11 cellular contexts compared by ENCODE assay signal in the genomic region with DNA sequence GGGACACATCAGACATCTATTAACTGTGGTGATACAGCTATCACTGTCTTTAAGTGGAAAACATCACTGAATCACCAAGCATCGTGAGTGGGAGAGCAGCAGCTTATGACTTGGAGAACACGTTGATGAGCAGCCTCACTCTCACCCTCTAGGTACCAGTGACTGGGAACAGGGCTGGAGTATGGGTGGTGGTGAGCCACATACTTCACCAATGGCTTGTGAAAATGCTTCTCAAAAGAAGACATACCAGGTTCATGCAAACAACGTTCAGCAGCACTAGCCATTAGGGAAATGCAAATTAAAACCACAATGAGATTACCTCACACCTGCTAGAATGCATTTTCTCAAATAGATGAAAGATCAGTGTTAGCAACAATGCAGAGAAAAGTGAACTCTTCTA. TPM values are rescaled to one million over a fixed set of nuclear protein-coding genes. Genes with fewer than 3 reads are reported as not detected.
DNase-seq lines count a peak whose midpoint lies in the region; ATAC-seq, FAIRE-seq and TF ChIP-seq lines count a peak whose summit lies in the region.
"Had no signal": no experiment of that assay in that cellular context is flagged by ENCODE, and none has a peak within 500 bp of the region (broad histone marks: within the 10 kb centered on the region; RNA-seq: fewer than 3 reads in every experiment).

No MANE protein-coding gene starts in this region.

- no CpG with 5 or more reads among the region's 3 CpGs for WGBS in IMR-90 (ENCODE audit: extremely low coverage in 2 of 2, insufficient read length in 1 of 2), 2 experiments
- WGBS in adrenal gland, 4 donors, result 57 to 67% (median 62%) methylated on average over 3 of the region's 3 CpGs

- FAIRE-seq in H54 (lab: Jason Lieb, UNC), result no peak

- H2AK5ac ChIP-seq in IMR-90 (ENCODE audit: low read depth, low read length), result no peak overlapping the region

- H3K9me3 ChIP-seq in CD8-positive, alpha-beta T cell (ENCODE audit: low read length), result no peaks in the 10 kb centered on the region
- H3K9me3 ChIP-seq in IMR-90 (ENCODE audit: control insufficient read depth, insufficient read depth, low read length) (no peaks in the 10 kb centered on the region), adrenal gland (replicated peaks in 1 of 3) (no peaks in the 10 kb centered on the region)

- CTCF ChIA-PET in CD8-positive, alpha-beta T cell (lab: Charles Lee), result no interaction called here
- CTCF ChIA-PET in IMR-90 (lab: Yijun Ruan, JAX), result no interaction called here

- H3K27me3 ChIP-seq in CD8-positive, alpha-beta T cell (ENCODE audit: insufficient read depth, low read length), result no peaks in the 10 kb centered on the region
- H3K27me3 ChIP-seq in IMR-90 (ENCODE audit: control insufficient read depth, insufficient read depth, low read length) (no peaks in the 10 kb centered on the region), adrenal gland (no peaks in the 10 kb centered on the region)

- no peak overlapping the region for H3K4me2 ChIP-seq in IMR-90 (ENCODE audit: low read depth, low read length)

- peak overlapping the region; percentile 21 for H3K27ac Mint-ChIP-seq in CD8-positive, alpha-beta T cell
- H3K27ac Mint-ChIP-seq: activated CD4-positive, alpha-beta T cell treated with anti-CD3 and anti-CD28 coated beads, Interleukin-2, amount 10 ng/mL, durations not matched to agents 7 days and 5 days had no signal

- H2BK20ac ChIP-seq in IMR-90 (ENCODE audit: low read depth, low read length), result no peak overlapping the region

- peaks cover 71% of the 10 kb centered on the region for H3K36me3 Mint-ChIP-seq in CD8-positive, alpha-beta T cell

- H3K9ac ChIP-seq in IMR-90 (ENCODE audit: low read depth, low read length), result no peak overlapping the region

- no peak overlapping the region for H3K27ac ChIP-seq in CD8-positive, alpha-beta T cell (ENCODE audit: low read depth, low read length)
- H3K27ac ChIP-seq in IMR-90 (ENCODE audit: insufficient read depth, low read length) (no peak overlapping the region), adrenal gland (no peak overlapping the region)

- in situ Hi-C loops in IMR-90 (cut with MboI; ENCODE audit: low sequenced_read_pairs), result no loop called here

- no peak overlapping the region for H4K8ac ChIP-seq in IMR-90 (ENCODE audit: low read depth in 2 of 2, low read length in 2 of 2)

- no peak overlapping the region for H2BK15ac ChIP-seq in IMR-90 (ENCODE audit: low read depth, low read length)

- H3K79me1 ChIP-seq in IMR-90 (ENCODE audit: low read depth in 1 of 2, low read length in 2 of 2), result peaks cover 29 to 47% of the 10 kb centered on the region in 2 experiments

- H3K9me3 Mint-ChIP-seq in CD8-positive, alpha-beta T cell, result no peaks in the 10 kb centered on the region
- H3K9me3 Mint-ChIP-seq: activated CD4-positive, alpha-beta T cell treated with anti-CD3 and anti-CD28 coated beads, Interleukin-2, amount 10 ng/mL, durations not matched to agents 7 days and 5 days had no signal

- POLR2A ChIA-PET in CD8-positive, alpha-beta T cell (lab: Charles Lee), result no interaction called here
- POLR2A ChIA-PET in IMR-90 (lab: Charles Lee; ENCODE audit: unreplicated experiment), result no interaction called here

- H3K4me1 ChIP-seq in CD8-positive, alpha-beta T cell (ENCODE audit: insufficient read depth, low read length), result peaks cover 12% of the 10 kb centered on the region
- peaks cover 6% of the 10 kb centered on the region; the same call in 1 of the 2 replicates for H3K4me1 ChIP-seq in IMR-90 (ENCODE audit: control insufficient read depth, insufficient read depth, low read length)
- H3K4me1 ChIP-seq in adrenal gland (replicated peaks in 1 of 2), result peaks cover 0 to 22% of the 10 kb centered on the region in 2 donors

- H2BK120ac ChIP-seq in IMR-90 (ENCODE audit: low read depth, low read length), result no peak overlapping the region

- H3K36me3 ChIP-seq in CD8-positive, alpha-beta T cell (ENCODE audit: insufficient read depth, low read length), result peaks cover 27% of the 10 kb centered on the region
- H3K36me3 ChIP-seq in IMR-90 (ENCODE audit: control insufficient read depth, insufficient read depth, low read length), result peaks cover 47% of the 10 kb centered on the region
- H3K36me3 ChIP-seq in adrenal gland (replicated peaks in 1 of 2), result peaks cover 0 to 73% of the 10 kb centered on the region in 2 donors

- DNase-seq in CD8-positive, alpha-beta T cell, result no peak
- DNase-seq in IMR-90 (no peak), H54 (ENCODE audit: insufficient read length, low spot score) (no peak), D341Med (ENCODE audit: low spot score) (no peak), adrenal gland (no peak), DMS79 treated with DMSO at 0.1 percent for 48 hours (lab: John Stamatoyannopoulos, UW) (no peak)
- DNase-seq: activated CD4-positive, alpha-beta T cell treated with anti-CD3 and anti-CD28 coated beads, Interleukin-2, amount 10 ng/mL, durations not matched to agents 7 days and 5 days; AML-193; stimulated activated naive CD4-positive, alpha-beta T cell treated with Interleukin-2 at 50 U/mL for 16 hours had no signal

- ATAC-seq in CD8-positive, alpha-beta T cell, result no peak
- ATAC-seq in GM19351 (IDR thresholded peaks at IDR 0.05; ENCODE audit: unreplicated experiment) (peak; percentile 78), HG02798 (IDR thresholded peaks at IDR 0.05; ENCODE audit: poor library complexity, unreplicated experiment) (peak; percentile 82), IMR-90 (ENCODE audit: low read depth) (no peak)

- H3K56ac ChIP-seq in IMR-90 (ENCODE audit: extremely low read depth, insufficient read depth, low read length), result no peak overlapping the region

- H3K14ac ChIP-seq in IMR-90 (replicated peaks; ENCODE audit: low read depth, low read length), result no peak overlapping the region

- dilution Hi-C loops in IMR-90 (cut with HindIII; ENCODE audit: low sequenced_read_pairs, unreplicated experiment), result no loop called here

- TF ChIP-seq CTCF in CD8-positive, alpha-beta T cell (IDR thresholded peaks at IDR 0.05), result no peak
- TF ChIP-seq CTCF in IMR-90 (conservative IDR thresholded peaks at IDR 0.05; ENCODE audit: low read depth, low read length) (no peak), adrenal gland (IDR thresholded peaks at IDR 0.05) (no peak)

- H3K4me3 ChIP-seq in CD8-positive, alpha-beta T cell (ENCODE audit: low read depth, low read length), result no peak overlapping the region
- no peak overlapping the region for H3K4me3 ChIP-seq in IMR-90 (ENCODE audit: insufficient read depth, low read depth, low read length)
- no peak overlapping the region for H3K4me3 ChIP-seq in adrenal gland

- peaks cover 14% of the 10 kb centered on the region for H3K4me1 Mint-ChIP-seq in CD8-positive, alpha-beta T cell (ENCODE audit: low read depth)

- no peak overlapping the region for H4K5ac ChIP-seq in IMR-90 (ENCODE audit: low read depth, low read length)

- intact Hi-C loops in CD8-positive, alpha-beta T cell (cut with DNase I, micrococcal nuclease), result no loop called here
- intact Hi-C loops in IMR-90 (cut with micrococcal nuclease), result no loop called here
- intact Hi-C loops in adrenal gland (cut with DNase I), result no loop called here

- no peak for TF ChIP-seq RAD21 in IMR-90 (IDR thresholded peaks at IDR 0.05; ENCODE audit: low read length)

- H3K27me3 Mint-ChIP-seq in CD8-positive, alpha-beta T cell (ENCODE audit: low read depth), result no peaks in the 10 kb centered on the region
- H3K27me3 Mint-ChIP-seq: activated CD4-positive, alpha-beta T cell treated with anti-CD3 and anti-CD28 coated beads, Interleukin-2, amount 10 ng/mL, durations not matched to agents 7 days and 5 days had no signal

- no peak overlapping the region for H4K91ac ChIP-seq in IMR-90 (ENCODE audit: insufficient read depth, low read depth, low read length)

- no peak overlapping the region for H3K4ac ChIP-seq in IMR-90 (ENCODE audit: low read depth, low read length)

- TF ChIP-seq POLR2A in IMR-90 (IDR thresholded peaks at IDR 0.05; ENCODE audit: low read depth, low read length) (no peak), H54 (IDR thresholded peaks at IDR 0.05; ENCODE audit: low read depth, low read length) (no peak), adrenal gland (IDR thresholded peaks at IDR 0.05) (no peak)

- H2BK5ac ChIP-seq in IMR-90 (ENCODE audit: low read depth, low read length, poor library complexity, severe bottlenecking), result no peak overlapping the region

- H3K18ac ChIP-seq in IMR-90 (ENCODE audit: low read depth, low read length), result no peak overlapping the region

- BruUV-seq in IMR-90 (replicated peaks; lab: Mats Ljungman, UMichigan), result no TSS peak

- no peak overlapping the region for H2AK9ac ChIP-seq in IMR-90 (replicated peaks; ENCODE audit: low read depth, low read length, poor library complexity)

- H3K4me3 Mint-ChIP-seq in CD8-positive, alpha-beta T cell, result no peak overlapping the region
- H3K4me3 Mint-ChIP-seq: activated CD4-positive, alpha-beta T cell treated with anti-CD3 and anti-CD28 coated beads, Interleukin-2, amount 10 ng/mL, durations not matched to agents 7 days and 5 days had no signal

- H2AFZ ChIP-seq in IMR-90 (replicated peaks; ENCODE audit: low read length, poor library complexity), result no peak overlapping the region

- H3K9me1 ChIP-seq in IMR-90 (ENCODE audit: insufficient read depth, low read length), result peaks cover 7% of the 10 kb centered on the region

- H3K23ac ChIP-seq in IMR-90 (ENCODE audit: low read depth, low read length), result peak overlapping the region; percentile 14

- peaks cover 28% of the 10 kb centered on the region for H4K20me1 ChIP-seq in IMR-90 (ENCODE audit: insufficient read depth, low read length)

TF ChIP-seq in IMR-90, 13 proteins besides CTCF, POLR2A, EP300 and RAD21:
- TF ChIP-seq RFX5 (IDR thresholded peaks at IDR 0.05; ENCODE audit: low read depth, low read length) (no peak), RCOR1 (IDR thresholded peaks at IDR 0.05; ENCODE audit: insufficient replicate concordance, low read length) (no peak), MXI1 (IDR thresholded peaks at IDR 0.05; ENCODE audit: borderline replicate concordance, low read depth, low read length) (no peak)
TF ChIP-seq in IMR-90: peak in this region for 0.

RNA-seq across cellular contexts. Expression of a gene that starts 25.3 kb away (rescaled TPM):
- 10 to 100 TPM; 47.3 to 52.0 TPM for total RNA-seq in CD8-positive, alpha-beta T cell
- total RNA-seq in IMR-90 (2012; rRNA removed) (65.4 and 85.0 TPM in 2 replicates), adrenal gland (100 to 1,000 TPM; 103 to 201 (median 120) TPM)
- polyA plus RNA-seq in IMR-90 (2012; rRNA removed) (76.7 and 92.8 TPM in 2 replicates), adrenal gland (100 to 1,000 TPM; 144 to 162 (median 160) TPM)
- polyA plus RNA-seq in IMR-90 (2012; cell fraction: cytosol; rRNA removed), result 36.7 and 37.4 TPM in 2 replicates
- polyA plus RNA-seq in IMR-90 (2012; cell fraction: nucleus; rRNA removed; ENCODE audit: low replicate concordance), result 163 and 192 TPM in 2 replicates

RNA-seq across cellular contexts. Expression of a gene that starts 25.5 kb away (rescaled TPM):
- 1 to 10 TPM; 4.5 to 4.7 TPM for total RNA-seq in CD8-positive, alpha-beta T cell
- total RNA-seq in IMR-90 (2012; rRNA removed), result 7.2 and 8.1 TPM in 2 replicates
- 7.1 and 9.3 TPM in 2 replicates for polyA plus RNA-seq in IMR-90 (2012; rRNA removed)
- polyA plus RNA-seq in IMR-90 (2012; cell fraction: cytosol; rRNA removed), result 2.2 and 2.3 TPM in 2 replicates
- 4.7 and 13.8 TPM in 2 replicates for polyA plus RNA-seq in IMR-90 (2012; cell fraction: nucleus; rRNA removed; ENCODE audit: low replicate concordance)
- total RNA-seq in adrenal gland, result 10 to 100 TPM; 11.0 to 30.0 (median 19.5) TPM
- polyA plus RNA-seq in adrenal gland, result 10 to 100 TPM; 19.1 to 25.9 (median 19.8) TPM

Comparison
In these comparisons a context has a peak if more than half of its experiments do, and no peak if none do; other contexts are left out.
1. ATAC-seq: peak in GM19351 (single experiment) and HG02798 (single experiment); none in CD8-positive, alpha-beta T cell (single experiment) and IMR-90 (single experiment).